In genomic region chr9:124878518-124878917, GRCh38 we compare ENCODE assay signal across 34 cellular contexts. TPM values are rescaled to one million over a fixed set of nuclear protein-coding genes. Genes with fewer than 3 reads are reported as not detected.
DNase-seq lines count a peak whose midpoint lies in the region; ATAC-seq, FAIRE-seq and TF ChIP-seq lines count a peak whose summit lies in the region.
"Had no signal": no experiment of that assay in that cellular context is flagged by ENCODE, and none has a peak within 500 bp of the region (broad histone marks: within the 10 kb centered on the region; RNA-seq: fewer than 3 reads in every experiment).

No MANE protein-coding gene starts in this region.

- TF ChIP-seq POLR2A in H54 (IDR thresholded peaks at IDR 0.05; ENCODE audit: low read depth, low read length): no peak

- H3K36me3 Mint-ChIP-seq in WTC11 (peaks cover 30% of the 10 kb centered on the region), memory B cell (peaks cover 16% of the 10 kb centered on the region)
- peaks cover 24 to 49% of the 10 kb centered on the region in 2 donors for H3K36me3 Mint-ChIP-seq in stimulated activated naive B cell treated with anti-CD40 and anti-IgM and Interleukin-4, amounts not matched to agents 10 μg/mL and 1 μg/mL and 100 μg/mL, for 72 hours

- no peak for TF ChIP-seq CTCF in WTC11 (IDR thresholded peaks at IDR 0.05)
- TF ChIP-seq CTCF in pancreas (IDR thresholded peaks at IDR 0.05): no peak
- TF ChIP-seq CTCF in D721Med (IDR thresholded peaks at IDR 0.05; ENCODE audit: insufficient read depth, missing control alignments): no peak

- H3K36me3 ChIP-seq in pancreas: peaks cover 0 to 43% (median 22%) of the 10 kb centered on the region in 3 donors

- peak; percentile 22 for DNase-seq in Right ventricle myocardium superior
- DNase-seq in left cardiac atrium: no peak
- no peak for DNase-seq in WTC11 (ENCODE audit: low spot score)
- DNase-seq in memory B cell (ENCODE audit: low spot score in 2 of 2): no peak
- no peak for DNase-seq in stimulated activated naive B cell treated with anti-CD40 and anti-IgM and Interleukin-4, amounts not matched to agents 10 μg/mL and 1 μg/mL and 100 μg/mL, for 72 hours
- DNase-seq in pancreas: no peak
- no peak for DNase-seq in H54 (ENCODE audit: insufficient read length, low spot score)
- no peak for DNase-seq in D721Med (ENCODE audit: insufficient read length, low spot score)
- DNase-seq: activated CD4-positive, alpha-beta T cell treated with anti-CD3 and anti-CD28 coated beads, Interleukin-2, amount 10 ng/mL, durations not matched to agents 24 days and 14 days; activated CD8-positive, alpha-beta memory T cell treated with anti-CD3 and anti-CD28 coated beads, Interleukin-2, amount 10 ng/mL, durations not matched to agents 7 days and 5 days; anterior cingulate cortex; CD8-positive, alpha-beta T cell; colonic mucosa; DMS 273 treated with DMSO at 0.1 percent for 48 hours; effector memory CD8-positive, alpha-beta T cell; foreskin keratinocyte; heart left ventricle; NCI-H1436 treated with DMSO at 0.1 percent for 48 hours; nucleus accumbens; small intestine; stimulated activated CD4-positive, alpha-beta T cell treated with anti-CD3 and anti-CD28 coated beads, Interleukin-1b, Interleukin-23, amount 100 ng/mL, for 48 hours; stimulated activated CD8-positive, alpha-beta memory T cell treated with anti-CD3 and anti-CD28 coated beads, Interleukin-4, amount 100 ng/mL, for 48 hours had no signal

- peak overlapping the region; percentile 84 for H3K27ac Mint-ChIP-seq in WTC11
- H3K27ac Mint-ChIP-seq in memory B cell: peak overlapping the region; percentile 28
- peak overlapping the region; percentile 14 for H3K27ac Mint-ChIP-seq in stimulated activated naive B cell treated with anti-CD40 and anti-IgM and Interleukin-4, amounts not matched to agents 10 μg/mL and 1 μg/mL and 100 μg/mL, for 72 hours
- H3K27ac Mint-ChIP-seq: activated CD4-positive, alpha-beta T cell treated with anti-CD3 and anti-CD28 coated beads, Interleukin-2, amount 10 ng/mL, durations not matched to agents 24 days and 14 days; activated naive CD4-positive, alpha-beta T cell treated with anti-CD3 and anti-CD28 coated beads, Interleukin-2, amount 50 U/mL, for 24 hours; activated T-helper 2 cell treated with anti-CD3 and anti-CD28 coated beads, Interferon-gamma antibody, Interleukin-2, Interleukin-4, amounts not matched to agents 10 μg/mL and 5 μg/mL and 100 μg/mL, durations not matched to agents 14 hours and 24 hours and 36 hours; CD8-positive, alpha-beta T cell had no signal

- no peaks in the 10 kb centered on the region for H3K9me3 ChIP-seq in pancreas
- H3K9me3 ChIP-seq: colonic mucosa, heart left ventricle, tibial nerve had no signal

- POLR2A ChIA-PET in WTC11 (lab: Charles Lee): interaction anchor here (2.7 kb wide), 1 partner anchor 22 kb away, joined by 7 read pairs; no protein-coding TSS in a partner anchor

- no peaks in the 10 kb centered on the region for H3K9me3 Mint-ChIP-seq in WTC11
- no peaks in the 10 kb centered on the region for H3K9me3 Mint-ChIP-seq in memory B cell
- no peaks in the 10 kb centered on the region for H3K9me3 Mint-ChIP-seq in stimulated activated naive B cell treated with anti-CD40 and anti-IgM and Interleukin-4, amounts not matched to agents 10 μg/mL and 1 μg/mL and 100 μg/mL, for 72 hours
- H3K9me3 Mint-ChIP-seq: activated CD4-positive, alpha-beta T cell treated with anti-CD3 and anti-CD28 coated beads, Interleukin-2, amount 10 ng/mL, durations not matched to agents 24 days and 14 days; activated naive CD4-positive, alpha-beta T cell treated with anti-CD3 and anti-CD28 coated beads, Interleukin-2, amount 50 U/mL, for 24 hours; activated T-helper 2 cell treated with anti-CD3 and anti-CD28 coated beads, Interferon-gamma antibody, Interleukin-2, Interleukin-4, amounts not matched to agents 10 μg/mL and 5 μg/mL and 100 μg/mL, durations not matched to agents 14 hours and 24 hours and 36 hours; CD8-positive, alpha-beta T cell; effector memory CD8-positive, alpha-beta T cell had no signal

- H3K27ac ChIP-seq in pancreas: no peak overlapping the region
- H3K27ac ChIP-seq: colonic mucosa, foreskin keratinocyte, heart left ventricle, tibial nerve had no signal

- H3K4me1 Mint-ChIP-seq in WTC11 (peaks cover 41% of the 10 kb centered on the region), memory B cell (peaks cover 6% of the 10 kb centered on the region)
- peaks cover 13 to 20% of the 10 kb centered on the region in 2 donors for H3K4me1 Mint-ChIP-seq in stimulated activated naive B cell treated with anti-CD40 and anti-IgM and Interleukin-4, amounts not matched to agents 10 μg/mL and 1 μg/mL and 100 μg/mL, for 72 hours

- no peak for FAIRE-seq in pancreas (lab: Jason Lieb, UNC)
- FAIRE-seq in H54 (lab: Jason Lieb, UNC): no peak
- FAIRE-seq in D721Med (lab: Jason Lieb, UNC): no peak
- FAIRE-seq: A204.1, bronchial epithelial cell, GM19239, HTR-8/SVneo, small intestine had no signal

- H3K27me3 ChIP-seq in pancreas: no peaks in the 10 kb centered on the region
- H3K27me3 ChIP-seq: colonic mucosa, foreskin keratinocyte, heart left ventricle, tibial nerve had no signal

- H3K4me3 ChIP-seq in pancreas: no peak overlapping the region
- H3K4me3 ChIP-seq: colonic mucosa, heart left ventricle, tibial nerve had no signal

- intact Hi-C loops in Right ventricle myocardium superior (cut with DNase I) (no loop called here), left cardiac atrium (cut with DNase I) (loop anchor here in 1 of 2 donors (10.0 kb wide), 1 partner anchor 266 kb away; the partner anchor contains the start of gene SCAI), pancreas (cut with DNase I) (no loop called here)

- CTCF ChIA-PET in WTC11 (lab: Charles Lee): interaction anchor here (0.5 to 6.3 kb wide), 3 partner anchors 23 to 436 kb away, joined by 3 to 40 read pairs (median 9); partner anchors contain the start of gene WDR38

- H3K4me3 Mint-ChIP-seq in WTC11: no peak overlapping the region
- H3K4me3 Mint-ChIP-seq in memory B cell: no peak overlapping the region
- H3K4me3 Mint-ChIP-seq in stimulated activated naive B cell treated with anti-CD40 and anti-IgM and Interleukin-4, amounts not matched to agents 10 μg/mL and 1 μg/mL and 100 μg/mL, for 72 hours: no peak overlapping the region
- H3K4me3 Mint-ChIP-seq: activated CD4-positive, alpha-beta T cell treated with anti-CD3 and anti-CD28 coated beads, Interleukin-2, amount 10 ng/mL, durations not matched to agents 24 days and 14 days; activated CD8-positive, alpha-beta memory T cell treated with anti-CD3 and anti-CD28 coated beads, Interleukin-2, amount 10 ng/mL, durations not matched to agents 7 days and 5 days; activated naive CD4-positive, alpha-beta T cell treated with anti-CD3 and anti-CD28 coated beads, Interleukin-2, amount 50 U/mL, for 24 hours; CD8-positive, alpha-beta T cell; effector memory CD8-positive, alpha-beta T cell had no signal

- WGBS in pancreas, 2 donors: 88 to 90% methylated on average over 6 of the region's 6 CpGs

- H3K27me3 Mint-ChIP-seq in WTC11 (ENCODE audit: low read depth) (no peaks in the 10 kb centered on the region), memory B cell (no peaks in the 10 kb centered on the region)
- no peaks in the 10 kb centered on the region for H3K27me3 Mint-ChIP-seq in stimulated activated naive B cell treated with anti-CD40 and anti-IgM and Interleukin-4, amounts not matched to agents 10 μg/mL and 1 μg/mL and 100 μg/mL, for 72 hours
- H3K27me3 Mint-ChIP-seq: activated CD4-positive, alpha-beta T cell treated with anti-CD3 and anti-CD28 coated beads, Interleukin-2, amount 10 ng/mL, durations not matched to agents 24 days and 14 days; activated CD8-positive, alpha-beta memory T cell treated with anti-CD3 and anti-CD28 coated beads, Interleukin-2, amount 10 ng/mL, durations not matched to agents 7 days and 5 days; activated naive CD4-positive, alpha-beta T cell treated with anti-CD3 and anti-CD28 coated beads, Interleukin-2, amount 50 U/mL, for 24 hours; effector memory CD8-positive, alpha-beta T cell had no signal

- ATAC-seq in Right ventricle myocardium superior (ENCODE audit: poor library complexity): no peak
- no peak for ATAC-seq in left cardiac atrium
- no peak for ATAC-seq in WTC11
- no peak for ATAC-seq in memory B cell (ENCODE audit: low read depth)
- no peak for ATAC-seq in stimulated activated naive B cell treated with anti-CD40 and anti-IgM and Interleukin-4, amounts not matched to agents 10 μg/mL and 1 μg/mL and 100 μg/mL, for 72 hours (replicated peaks)
- ATAC-seq in pancreas: no peak
- ATAC-seq: activated CD8-positive, alpha-beta memory T cell treated with anti-CD3 and anti-CD28 coated beads, Interleukin-2, amount 10 ng/mL, durations not matched to agents 7 days and 5 days; CD8-positive, alpha-beta T cell; effector memory CD8-positive, alpha-beta T cell; esophagus mucosa; foreskin keratinocyte; heart left ventricle; SK-N-SH treated with all-trans-retinoic acid at 6 μM for 48 hours had no signal

- no peaks in the 10 kb centered on the region for H3K4me1 ChIP-seq in pancreas
- H3K4me1 ChIP-seq: foreskin keratinocyte had no signal

TF ChIP-seq in WTC11, 78 proteins besides CTCF, POLR2A, EP300 and RAD21:
- no peak for TF ChIP-seq MYBL2 (CRISPR knock-in tag; IDR thresholded peaks at IDR 0.05)
- TF ChIP-seq JAZF1 (CRISPR knock-in tag; IDR thresholded peaks at IDR 0.05): no peak

RNA-seq across cellular contexts. Expression of gene ARPC5L, which starts 16.6 kb away (rescaled TPM):
- total RNA-seq in Right ventricle myocardium superior (37.8 TPM), left cardiac atrium (10 to 100 TPM; 31.3 to 41.6 TPM), WTC11 (2021) (40.0 to 47.2 TPM (median 40.5 TPM) in 3 replicates), pancreas (10 to 100 TPM in 4 of 6 donors, 1 to 10 TPM in 2; 7.0 to 14.9 (median 10.4) TPM)
- 10 to 100 TPM; 13.7 to 24.4 TPM for polyA plus RNA-seq in pancreas

RNA-seq across cellular contexts. Expression of gene RPL35, which starts 16.8 kb away (rescaled TPM):
- total RNA-seq in Right ventricle myocardium superior: 621 TPM
- 100 to 1,000 TPM; 814 to 826 TPM for total RNA-seq in left cardiac atrium
- 1,710 to 1,958 TPM (median 1,927 TPM) in 3 replicates for total RNA-seq in WTC11 (2021)
- total RNA-seq in pancreas: 1,000 to 10,000 TPM in 2 of 6 donors, 100 to 1,000 TPM in 4; 711 to 1,181 (median 872) TPM
- polyA plus RNA-seq in pancreas: 1,000 to 10,000 TPM; 2,170 to 3,795 TPM

RNA-seq across cellular contexts. Expression of gene WDR38, which starts 25.3 kb away (rescaled TPM):
- total RNA-seq in Right ventricle myocardium superior (not detected), left cardiac atrium (not detected), WTC11 (2021) (not detected in 3 replicates), pancreas (under 1 TPM in 1 of 6 donors, not detected in 5; 0.13 TPM)
- not detected for polyA plus RNA-seq in pancreas
- total RNA-seq: activated CD4-positive, alpha-beta T cell treated with anti-CD3 and anti-CD28 coated beads, Interleukin-2, amount 10 ng/mL, durations not matched to agents 24 days and 14 days; activated CD8-positive, alpha-beta memory T cell treated with anti-CD3 and anti-CD28 coated beads, Interleukin-2, amount 10 ng/mL, durations not matched to agents 7 days and 5 days; activated T-helper 2 cell treated with anti-CD3 and anti-CD28 coated beads, Interferon-gamma antibody, Interleukin-2, Interleukin-4, amounts not matched to agents 10 μg/mL and 5 μg/mL and 100 μg/mL, durations not matched to agents 14 hours and 24 hours and 36 hours; bronchial epithelial cell; CD8-positive, alpha-beta T cell; colonic mucosa; esophagus mucosa; foreskin keratinocyte; heart left ventricle; lung microvascular endothelial cell; NCI-H460; T-helper 2 cell treated with Interferon-gamma antibody and Interleukin-4, amounts not matched to agents 100 ng/mL and 5 ng/mL, for 36 hours had no signal
- polyA plus RNA-seq: foreskin keratinocyte, small intestine had no signal

Comparison
In these comparisons a context has a peak if more than half of its experiments do, and no peak if none do; other contexts are left out.
1. H3K27ac Mint-ChIP-seq: peak in every context shown above with its lines; median percentile 84 in WTC11; 28 in memory B cell; 14 in stimulated activated naive B cell treated with anti-CD40 and anti-IgM and Interleukin-4, amounts not matched to agents 10 μg/mL and 1 μg/mL and 100 μg/mL, for 72 hours.